ENCODE assay signal across 23 cellular contexts in the genomic region with DNA sequence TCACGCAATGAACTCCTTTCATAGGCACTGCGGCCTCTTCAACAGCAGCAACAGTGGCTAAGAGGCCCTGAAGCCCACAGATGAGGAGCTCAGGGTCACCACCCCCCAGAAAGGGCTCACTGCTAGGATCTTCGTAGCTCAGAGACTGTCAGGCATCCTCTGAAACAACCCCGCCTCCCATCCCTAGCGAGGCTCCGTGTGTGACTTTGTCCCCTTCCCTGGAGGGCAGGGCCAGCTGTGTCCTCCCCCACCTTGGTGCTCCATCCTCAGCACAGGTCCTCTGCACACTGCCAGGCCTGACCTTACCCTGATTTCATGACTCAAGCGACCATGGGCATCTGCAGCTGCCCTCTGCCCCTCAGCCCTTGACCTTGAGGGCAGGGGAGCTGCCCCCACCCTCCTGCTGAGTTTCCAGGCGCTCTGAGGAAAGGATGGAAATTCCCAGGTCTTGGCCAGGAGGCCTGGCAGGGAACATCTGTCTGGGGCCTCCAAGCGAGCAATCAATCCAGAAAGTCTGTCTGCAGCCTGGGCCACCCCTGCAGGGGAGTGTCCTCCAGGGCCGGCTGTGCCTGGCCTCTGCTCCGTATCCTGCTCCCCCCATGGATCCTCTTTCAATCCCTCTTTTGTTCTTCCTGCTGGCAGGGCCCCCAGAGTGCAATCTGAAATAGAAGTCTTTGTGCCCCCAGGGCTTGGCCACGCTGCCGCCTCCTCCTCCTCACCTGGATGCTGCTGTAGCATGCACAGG. TPM values are rescaled to one million over a fixed set of nuclear protein-coding genes. Genes with fewer than 3 reads are reported as not detected.
DNase-seq lines count a peak whose midpoint lies in the region; ATAC-seq, FAIRE-seq and TF ChIP-seq lines count a peak whose summit lies in the region.
"Had no signal": no experiment of that assay in that cellular context is flagged by ENCODE, and none has a peak within 500 bp of the region (broad histone marks: within the 10 kb centered on the region; RNA-seq: fewer than 3 reads in every experiment).

No MANE protein-coding gene starts in this region.

- no peak overlapping the region for H3K9ac ChIP-seq in keratinocyte (ENCODE audit: control insufficient read depth, extremely low read depth, insufficient read depth, low read length)
- H3K9ac ChIP-seq: KMS-11 had no signal

- dilution Hi-C loops in keratinocyte (cut with MboI; ENCODE audit: extremely low pct_ligation_motif_present, low sequenced_read_pairs) = no loop called here

- intact Hi-C loops in left cardiac atrium (cut with DNase I) (no loop called here), heart right ventricle (cut with DNase I) (loop anchor here in 3 of 10 donors (5.0 to 10.0 kb wide), 4 partner anchors 38 to 85 kb away; partner anchors contain the start of gene NDUFS6 (in 3 of the 3)), aorta (cut with DNase I) (no loop called here)

- peak; percentile 12 for DNase-seq in left cardiac atrium
- DNase-seq in heart right ventricle = no peak
- peak; percentile 65 for DNase-seq in RWPE2 (ENCODE audit: low spot score)
- no peak for DNase-seq in keratinocyte (ENCODE audit: low read depth, low spot score)
- DNase-seq in aorta = peak; percentile 21 to 50
- no peak for DNase-seq in central memory CD4-positive, alpha-beta T cell
- no peak for DNase-seq in activated CD4-positive, alpha-beta T cell treated with anti-CD3 and anti-CD28 coated beads for 4 hours
- DNase-seq in HuH-7 (ENCODE audit: low spot score) = no peak
- DNase-seq: CD4-positive, CD25-positive, alpha-beta regulatory T cell; DMS79; GDM1; HFFc6; MM.1S; NCI-H1105 treated with DMSO at 0.1 percent for 48 hours; NCI-H187 treated with DMSO at 0.1 percent for 48 hours; NCI-H2171 treated with DMSO at 0.1 percent for 48 hours; NCI-H510A treated with DMSO at 0.1 percent for 48 hours; RPMI8226 had no signal

- H3K4me2 ChIP-seq in keratinocyte (ENCODE audit: control insufficient read depth, extremely low read depth, insufficient read depth, low read depth, low read length) = peak overlapping the region; percentile 11
- H3K4me2 ChIP-seq: A549, KMS-11 had no signal

- H3K9me3 ChIP-seq in heart right ventricle = no peaks in the 10 kb centered on the region
- H3K9me3 ChIP-seq in RWPE2 (ENCODE audit: severe bottlenecking) = no peaks in the 10 kb centered on the region
- no peaks in the 10 kb centered on the region for H3K9me3 ChIP-seq in keratinocyte (ENCODE audit: control insufficient read depth, low read depth, low read length)
- H3K9me3 ChIP-seq in aorta (ENCODE audit: control insufficient read depth, low read length) = no peaks in the 10 kb centered on the region
- H3K9me3 ChIP-seq: A549 had no signal

- peaks cover 20% of the 10 kb centered on the region for H3K79me2 ChIP-seq in keratinocyte (ENCODE audit: control insufficient read depth, insufficient read depth, low read length)

- FAIRE-seq in keratinocyte (lab: Jason Lieb, UNC) = no peak
- FAIRE-seq: A549, GM12892, GM19239 had no signal

- no peak overlapping the region for H2AFZ ChIP-seq in keratinocyte (ENCODE audit: control insufficient read depth, low read length)
- H2AFZ ChIP-seq: GM23338 had no signal

- no peak overlapping the region for H3K27ac ChIP-seq in heart right ventricle
- peak overlapping the region; percentile 78 for H3K27ac ChIP-seq in RWPE2 (ENCODE audit: poor library complexity, severe bottlenecking)
- H3K27ac ChIP-seq in keratinocyte (ENCODE audit: control insufficient read depth, insufficient read depth, low read length) = peak overlapping the region; percentile 32
- no peak overlapping the region for H3K27ac ChIP-seq in aorta (ENCODE audit: low read depth in 1 of 2, low read length in 2 of 2)
- H3K27ac ChIP-seq: A549, KMS-11 had no signal

- no peaks in the 10 kb centered on the region for H4K20me1 ChIP-seq in keratinocyte (ENCODE audit: control insufficient read depth, extremely low read depth, insufficient read depth, low read length)

- H3K4me1 ChIP-seq in heart right ventricle = peaks cover 0 to 10% (median under 1%) of the 10 kb centered on the region in 9 donors
- peaks cover 21% of the 10 kb centered on the region for H3K4me1 ChIP-seq in RWPE2 (ENCODE audit: insufficient read depth, poor library complexity, severe bottlenecking)
- H3K4me1 ChIP-seq in keratinocyte (ENCODE audit: control insufficient read depth, extremely low read depth, insufficient read depth, low read length) = peaks cover 23% of the 10 kb centered on the region
- no peaks in the 10 kb centered on the region for H3K4me1 ChIP-seq in aorta (ENCODE audit: control insufficient read depth in 1 of 2, insufficient read depth in 2 of 2, low read length in 2 of 2)

- no peaks in the 10 kb centered on the region for H3K9me1 ChIP-seq in keratinocyte (ENCODE audit: control insufficient read depth, extremely low read depth, insufficient read depth, low read length)

- no peaks in the 10 kb centered on the region for H3K36me3 ChIP-seq in heart right ventricle
- H3K36me3 ChIP-seq in RWPE2 (ENCODE audit: low read depth) = no peaks in the 10 kb centered on the region
- no peaks in the 10 kb centered on the region for H3K36me3 ChIP-seq in keratinocyte (ENCODE audit: control insufficient read depth in 2 of 2, extremely low read depth in 1 of 2, insufficient read depth in 2 of 2, low read length in 2 of 2)
- no peaks in the 10 kb centered on the region for H3K36me3 ChIP-seq in aorta (ENCODE audit: control insufficient read depth in 1 of 2, insufficient read depth in 2 of 2, low read length in 1 of 2)

- no peak for ATAC-seq in left cardiac atrium
- ATAC-seq in heart right ventricle = no peak
- no peak for ATAC-seq in RWPE2 (ENCODE audit: low read depth)
- ATAC-seq in aorta (ENCODE audit: low FRiP score) = no peak
- ATAC-seq: A549, GM23338 had no signal

- WGBS in heart right ventricle, 2 donors = 64 to 68% methylated on average over 13 of the region's 13 CpGs
- WGBS in aorta, 2 donors = 53 to 55% methylated on average over 13 of the region's 13 CpGs

- H3K4me3 ChIP-seq in heart right ventricle = no peak overlapping the region
- no peak overlapping the region for H3K4me3 ChIP-seq in RWPE2 (ENCODE audit: severe bottlenecking)
- H3K4me3 ChIP-seq in keratinocyte (ENCODE audit: control insufficient read depth in 2 of 3, extremely low read depth in 1 of 3, insufficient read depth in 2 of 3, low read depth in 1 of 3, low read length in 3 of 3) = no peak overlapping the region
- H3K4me3 ChIP-seq in aorta (ENCODE audit: low read length in 2 of 2) = no peak overlapping the region
- H3K4me3 ChIP-seq: A549, GM23338 had no signal

- H3K27me3 ChIP-seq in heart right ventricle = peaks cover 0 to 69% (median 56%) of the 10 kb centered on the region in 7 donors
- no peaks in the 10 kb centered on the region for H3K27me3 ChIP-seq in RWPE2 (ENCODE audit: insufficient read depth, poor library complexity, severe bottlenecking)
- no peaks in the 10 kb centered on the region for H3K27me3 ChIP-seq in keratinocyte (ENCODE audit: control insufficient read depth, extremely low read depth, insufficient read depth, low read length)
- H3K27me3 ChIP-seq in aorta (ENCODE audit: control insufficient read depth in 1 of 2, insufficient read depth in 2 of 2, low read length in 1 of 2) = no peaks in the 10 kb centered on the region

- TF ChIP-seq CTCF in heart right ventricle (IDR thresholded peaks at IDR 0.05) = no peak
- TF ChIP-seq CTCF in RWPE2 (IDR thresholded peaks at IDR 0.05; ENCODE audit: poor library complexity, severe bottlenecking) = no peak
- TF ChIP-seq CTCF in keratinocyte (optimal IDR thresholded peaks at IDR 0.05 in 1 of 3, IDR thresholded peaks at IDR 0.05 in 1 of 3, conservative IDR thresholded peaks at IDR 0.05 in 1 of 3; ENCODE audit: extremely low read depth in 1 of 3, insufficient read depth in 2 of 3, low read length in 3 of 3) = no peak

RNA-seq across cellular contexts. Expression of gene IRX4, which starts 6.8 kb away (rescaled TPM):
- total RNA-seq in left cardiac atrium (under 1 TPM; 0.18 to 0.50 TPM), heart right ventricle (10 to 100 TPM in 8 of 10 donors, 1 to 10 TPM in 2; 9.7 to 19.1 (median 11.7) TPM), aorta (not detected)
- polyA plus RNA-seq in heart right ventricle (10 to 100 TPM in 1 of 2 donors, 1 to 10 TPM in 1; 6.1 to 10.2 TPM), keratinocyte (14.6 to 34.2 TPM (median 18.2 TPM) in 3 replicates), aorta (not detected)
- polyA plus RNA-seq in keratinocyte (2011; ENCODE audit: low read depth) = 13.6 TPM
- 6.5 and 16.3 TPM in 2 replicates for polyA plus RNA-seq in keratinocyte (2011; cell fraction: cytosol; rRNA removed)
- 34.8 and 47.6 TPM in 2 replicates for polyA plus RNA-seq in keratinocyte (2011; cell fraction: nucleus; rRNA removed)
- polyA plus RNA-seq in keratinocyte (2012; ENCODE audit: low replicate concordance) = 15.4 and 29.7 TPM in 2 replicates
- 5.0 to 16.1 TPM (median 7.4 TPM) in 3 replicates for polyA minus RNA-seq in keratinocyte
- 43.7 TPM for polyA minus RNA-seq in keratinocyte (2011; cell fraction: cytosol; rRNA and poly(A)+ RNA removed)
- 22.8 and 27.1 TPM in 2 replicates for polyA minus RNA-seq in keratinocyte (2011; cell fraction: nucleus; rRNA and poly(A)+ RNA removed)
- total RNA-seq: CD4-positive, CD25-positive, alpha-beta regulatory T cell; HFFc6 had no signal
- polyA plus RNA-seq: CD4-positive, CD25-positive, alpha-beta regulatory T cell had no signal

Comparison
In these comparisons a context has a peak if more than half of its experiments do, and no peak if none do; other contexts are left out.
1. DNase-seq: peak in left cardiac atrium (single experiment), RWPE2 (single experiment) and aorta (2 of 2); none in heart right ventricle (0 of 2), keratinocyte (single experiment), central memory CD4-positive, alpha-beta T cell (single experiment), activated CD4-positive, alpha-beta T cell treated with anti-CD3 and anti-CD28 coated beads for 4 hours (0 of 2) and HuH-7 (single experiment).
2. RNA of gene IRX4, which starts 6.8 kb away (total RNA-seq): 9.7 to 19.1 TPM in heart right ventricle; 0.18 to 0.50 TPM in left cardiac atrium and not detected in aorta; every median in the first group is over 4 times any median in the second.
3. H3K27ac ChIP-seq: peak in RWPE2 (single experiment) and keratinocyte (single experiment); none in heart right ventricle (0 of 10) and aorta (0 of 2).